ENCODE assay signal across 11 cellular contexts in genomic region chr16:14562691-14563491, GRCh38.
DNase-seq lines count a peak whose midpoint lies in the region; ATAC-seq, FAIRE-seq and TF ChIP-seq lines count a peak whose summit lies in the region.
"Had no signal": no experiment of that assay in that cellular context is flagged by ENCODE, and none has a peak within 500 bp of the region (broad histone marks: within the 10 kb centered on the region; RNA-seq: fewer than 3 reads in every experiment).

No MANE protein-coding gene starts in this region.

- peak; percentile 91 for FAIRE-seq in keratinocyte (lab: Jason Lieb, UNC)

- dilution Hi-C loops in keratinocyte (cut with MboI; ENCODE audit: extremely low pct_ligation_motif_present, low sequenced_read_pairs) = no loop called here

- H3K36me3 Mint-ChIP-seq in activated T-helper 17 cell treated with anti-CD3 and anti-CD28 coated beads, Interleukin-2, amount 50 U/mL, for 72 hours (ENCODE audit: low read depth) = peaks cover 29% of the 10 kb centered on the region

- H3K4me3 Mint-ChIP-seq in activated T-helper 17 cell treated with anti-CD3 and anti-CD28 coated beads, Interleukin-2, amount 50 U/mL, for 72 hours = no peak overlapping the region
- H3K4me3 Mint-ChIP-seq: IgD-negative memory B cell, naive B cell had no signal

- WGBS in adrenal gland, 4 donors = 39 to 45% (median 40%) methylated on average over 8 of the region's 8 CpGs

- no peak overlapping the region for H3K4me3 ChIP-seq in AG04450 (ENCODE audit: low read depth, low read length)
- H3K4me3 ChIP-seq in adrenal gland = no peak overlapping the region
- no peak overlapping the region for H3K4me3 ChIP-seq in keratinocyte (ENCODE audit: control insufficient read depth in 2 of 3, extremely low read depth in 1 of 3, insufficient read depth in 2 of 3, low read depth in 1 of 3, low read length in 3 of 3)
- no peak overlapping the region for H3K4me3 ChIP-seq in uterus

- no peak overlapping the region for H3K9ac ChIP-seq in keratinocyte (ENCODE audit: control insufficient read depth, extremely low read depth, insufficient read depth, low read length)

- peak; percentile 30 for TF ChIP-seq CTCF in AG04450 (IDR thresholded peaks at IDR 0.05; ENCODE audit: low read depth, low read length)
- peak in 5 of 6 experiments; percentile 31 to 58 (median 57) for TF ChIP-seq CTCF in adrenal gland (IDR thresholded peaks at IDR 0.05)
- TF ChIP-seq CTCF in keratinocyte (optimal IDR thresholded peaks at IDR 0.05 in 1 of 3, IDR thresholded peaks at IDR 0.05 in 1 of 3, conservative IDR thresholded peaks at IDR 0.05 in 1 of 3; ENCODE audit: extremely low read depth in 1 of 3, insufficient read depth in 2 of 3, low read length in 3 of 3) = peak; percentile 28 to 49 (median 40)
- TF ChIP-seq CTCF in uterus (IDR thresholded peaks at IDR 0.05) = no peak

- H3K4me1 ChIP-seq in adrenal gland (replicated peaks in 1 of 2) (peaks cover 33 to 52% of the 10 kb centered on the region in 2 donors), keratinocyte (ENCODE audit: control insufficient read depth, extremely low read depth, insufficient read depth, low read length) (peaks cover 36% of the 10 kb centered on the region), uterus (no peaks in the 10 kb centered on the region)

- DNase-seq in AG04450 (ENCODE audit: low read depth, low spot score) = no peak
- peak; percentile 64 for DNase-seq in HuH-7 (ENCODE audit: low spot score)
- DNase-seq in adrenal gland = peak; percentile 51 to 89 (median 83)
- peak; percentile 72 for DNase-seq in keratinocyte (ENCODE audit: low read depth, low spot score)
- no peak for DNase-seq in uterus
- DNase-seq in activated T-cell treated with anti-CD3 and anti-CD28 coated beads, Interleukin-2, amount 50 U/mL, for 48 hours = no peak
- DNase-seq: cortex of kidney, naive B cell had no signal

- no peak for ATAC-seq in GM21723 (IDR thresholded peaks at IDR 0.05; ENCODE audit: unreplicated experiment)
- ATAC-seq in activated T-helper 17 cell treated with anti-CD3 and anti-CD28 coated beads, Interleukin-2, amount 50 U/mL, for 72 hours (replicated peaks) = no peak

- CTCF ChIA-PET in AG04450 (lab: Charles Lee) = interaction anchor here (0.7 to 1.2 kb wide), 2 partner anchors 56 to 314 kb away, joined by 3 read pairs; no protein-coding TSS in a partner anchor

- no peaks in the 10 kb centered on the region for H4K20me1 ChIP-seq in keratinocyte (ENCODE audit: control insufficient read depth, extremely low read depth, insufficient read depth, low read length)

- H2AFZ ChIP-seq in keratinocyte (ENCODE audit: control insufficient read depth, low read length) = no peak overlapping the region

- H3K4me1 Mint-ChIP-seq in activated T-helper 17 cell treated with anti-CD3 and anti-CD28 coated beads, Interleukin-2, amount 50 U/mL, for 72 hours = peaks cover 6% of the 10 kb centered on the region

- H3K27ac Mint-ChIP-seq in activated T-helper 17 cell treated with anti-CD3 and anti-CD28 coated beads, Interleukin-2, amount 50 U/mL, for 72 hours = no peak overlapping the region

- peak overlapping the region; percentile 9 for H3K4me2 ChIP-seq in keratinocyte (ENCODE audit: control insufficient read depth, extremely low read depth, insufficient read depth, low read depth, low read length)

- H3K27me3 Mint-ChIP-seq in activated T-helper 17 cell treated with anti-CD3 and anti-CD28 coated beads, Interleukin-2, amount 50 U/mL, for 72 hours = no peaks in the 10 kb centered on the region
- H3K27me3 Mint-ChIP-seq: IgD-negative memory B cell, naive B cell had no signal

- no peak overlapping the region for H3K27ac ChIP-seq in AG04450 (ENCODE audit: low read depth, low read length)
- H3K27ac ChIP-seq in adrenal gland = peak overlapping the region; percentile 26 to 75 (median 69)
- H3K27ac ChIP-seq in keratinocyte (ENCODE audit: control insufficient read depth, insufficient read depth, low read length) = no peak overlapping the region
- H3K27ac ChIP-seq in uterus = no peak overlapping the region

- H3K36me3 ChIP-seq in adrenal gland (replicated peaks in 1 of 2) = no peaks in the 10 kb centered on the region
- peaks cover 0 to 2% of the 10 kb centered on the region in 2 experiments for H3K36me3 ChIP-seq in keratinocyte (ENCODE audit: control insufficient read depth in 2 of 2, extremely low read depth in 1 of 2, insufficient read depth in 2 of 2, low read length in 2 of 2)
- H3K36me3 ChIP-seq in uterus = no peaks in the 10 kb centered on the region

- H3K9me1 ChIP-seq in keratinocyte (ENCODE audit: control insufficient read depth, extremely low read depth, insufficient read depth, low read length) = peaks cover 4% of the 10 kb centered on the region

- H3K27me3 ChIP-seq in AG04450 (ENCODE audit: control insufficient read depth, insufficient read depth, low read length) (no peaks in the 10 kb centered on the region), adrenal gland (no peaks in the 10 kb centered on the region), keratinocyte (ENCODE audit: control insufficient read depth, extremely low read depth, insufficient read depth, low read length) (no peaks in the 10 kb centered on the region), uterus (no peaks in the 10 kb centered on the region)

- POLR2A ChIA-PET in AG04450 (lab: Yijun Ruan, JAX) = interaction anchor here (0.6 kb wide), 1 partner anchor 71 kb away, joined by 3 read pairs; no protein-coding TSS in a partner anchor

- TF ChIP-seq POLR2A in adrenal gland (IDR thresholded peaks at IDR 0.05) = peak in 1 of 2 donors; percentile 62
- TF ChIP-seq POLR2A in uterus (IDR thresholded peaks at IDR 0.05) = no peak

- no peaks in the 10 kb centered on the region for H3K9me3 Mint-ChIP-seq in activated T-helper 17 cell treated with anti-CD3 and anti-CD28 coated beads, Interleukin-2, amount 50 U/mL, for 72 hours
- H3K9me3 Mint-ChIP-seq: IgD-negative memory B cell, naive B cell had no signal

- no peaks in the 10 kb centered on the region for H3K9me3 ChIP-seq in AG04450 (ENCODE audit: control insufficient read depth, insufficient read depth, low read length)
- no peaks in the 10 kb centered on the region for H3K9me3 ChIP-seq in adrenal gland (replicated peaks in 1 of 3)
- no peaks in the 10 kb centered on the region for H3K9me3 ChIP-seq in keratinocyte (ENCODE audit: control insufficient read depth, low read depth, low read length)
- H3K9me3 ChIP-seq in uterus = no peaks in the 10 kb centered on the region

- no peaks in the 10 kb centered on the region for H3K79me2 ChIP-seq in keratinocyte (ENCODE audit: control insufficient read depth, insufficient read depth, low read length)

- intact Hi-C loops in adrenal gland (cut with DNase I) (no loop called here), uterus (cut with DNase I; ENCODE audit: low total_unique reads) (no loop called here)

Comparison
In these comparisons a context has a peak if more than half of its experiments do, and no peak if none do; other contexts are left out.
1. DNase-seq: peak in HuH-7 (single experiment), adrenal gland (7 of 7) and keratinocyte (single experiment); none in AG04450 (single experiment), uterus (0 of 2) and activated T-cell treated with anti-CD3 and anti-CD28 coated beads, Interleukin-2, amount 50 U/mL, for 48 hours (0 of 2).
2. H3K27ac ChIP-seq: peak in adrenal gland (5 of 5); none in AG04450 (single experiment), keratinocyte (single experiment) and uterus (0 of 2).
3. CTCF ChIP-seq: peak in AG04450 (single experiment), adrenal gland (5 of 6) and keratinocyte (3 of 3); none in uterus (0 of 4).